In genomic region chr14:94689985-94690400, GRCh38 we compare ENCODE assay signal across 14 cellular contexts.
DNase-seq lines count a peak whose midpoint lies in the region; ATAC-seq, FAIRE-seq and TF ChIP-seq lines count a peak whose summit lies in the region.
"Had no signal": no experiment of that assay in that cellular context is flagged by ENCODE, and none has a peak within 500 bp of the region (broad histone marks: within the 10 kb centered on the region; RNA-seq: fewer than 3 reads in every experiment).

No MANE protein-coding gene starts in this region.

- peak overlapping the region; percentile 77 for H3K4me2 ChIP-seq in A549
- peak overlapping the region; percentile 78 for H3K4me2 ChIP-seq in astrocyte (ENCODE audit: low read length)

- no peak for TF ChIP-seq RAD21 in A549 (conservative IDR thresholded peaks at IDR 0.05 in 1 of 2, IDR thresholded peaks at IDR 0.05 in 1 of 2)

- peak; percentile 26 to 39; a peak in 4 of 6 replicates for ATAC-seq in A549
- ATAC-seq in HG03342 (IDR thresholded peaks at IDR 0.05; ENCODE audit: unreplicated experiment) = no peak
- ATAC-seq in GM18511 (IDR thresholded peaks at IDR 0.05; ENCODE audit: unreplicated experiment) = no peak

- H3K36me3 Mint-ChIP-seq in astrocyte (ENCODE audit: low read depth, unreplicated experiment) (no peaks in the 10 kb centered on the region), nephron progenitor cell (ENCODE audit: low read depth) (no peaks in the 10 kb centered on the region)
- H3K36me3 Mint-ChIP-seq: activated naive CD4-positive, alpha-beta T cell treated with anti-CD3 and anti-CD28 coated beads, Interleukin-2, amount 50 U/mL, for 24 hours had no signal

- H3K4me1 ChIP-seq in A549 = 0 out of 3 replicates have a peak, but pooled peaks cover 3% of the 10 kb centered on the region
- H3K4me1 ChIP-seq in HUES6 (ENCODE audit: control insufficient read depth, insufficient read depth, low read length) = peaks cover 14% of the 10 kb centered on the region
- H3K4me1 ChIP-seq in astrocyte (ENCODE audit: insufficient read depth, low read length) = peaks cover 4% of the 10 kb centered on the region
- H3K4me1 ChIP-seq: prostate gland, uterus had no signal

- H3K27ac Mint-ChIP-seq in astrocyte (ENCODE audit: unreplicated experiment) = no peak overlapping the region
- H3K27ac Mint-ChIP-seq in nephron progenitor cell = no peak overlapping the region
- H3K27ac Mint-ChIP-seq: activated naive CD4-positive, alpha-beta T cell treated with anti-CD3 and anti-CD28 coated beads, Interleukin-2, amount 50 U/mL, for 24 hours had no signal

- WGBS in A549 (ENCODE audit: missing lambda C conversion rate) = 82% methylated on average over 18 of the region's 18 CpGs

- no peak overlapping the region for H3K4me3 Mint-ChIP-seq in astrocyte (ENCODE audit: unreplicated experiment)
- H3K4me3 Mint-ChIP-seq in nephron progenitor cell = peak overlapping the region; percentile 64
- H3K4me3 Mint-ChIP-seq: activated naive CD4-positive, alpha-beta T cell treated with anti-CD3 and anti-CD28 coated beads, Interleukin-2, amount 50 U/mL, for 24 hours had no signal

- POLR2A ChIA-PET in A549 (lab: Yijun Ruan, JAX) = no interaction called here

- H3K4me1 Mint-ChIP-seq in astrocyte (ENCODE audit: low read depth, unreplicated experiment) = no peaks in the 10 kb centered on the region
- H3K4me1 Mint-ChIP-seq in nephron progenitor cell = peaks cover 18% of the 10 kb centered on the region
- H3K4me1 Mint-ChIP-seq: activated naive CD4-positive, alpha-beta T cell treated with anti-CD3 and anti-CD28 coated beads, Interleukin-2, amount 50 U/mL, for 24 hours had no signal

- H3K27ac ChIP-seq in A549 (peak overlapping the region; percentile 62 to 72; a peak in 5 of 6 replicates), HUES6 (ENCODE audit: low read depth, low read length) (no peak overlapping the region), astrocyte (ENCODE audit: low read depth, low read length) (no peak overlapping the region)
- H3K27ac ChIP-seq: body of pancreas, epithelial cell of prostate, prostate gland, uterus had no signal

- no peak for DNase-seq in A549 (ENCODE audit: low read depth in 1 of 2, low spot score in 1 of 2)
- no peak for DNase-seq in astrocyte (ENCODE audit: low read depth)
- DNase-seq in nephron progenitor cell = no peak
- no peak for DNase-seq in NCI-H1048 (lab: John Stamatoyannopoulos, UW)
- DNase-seq in midbrain (lab: John Stamatoyannopoulos, UW) = no peak

- TF ChIP-seq CTCF in A549 (IDR thresholded peaks at IDR 0.05) = no peak
- no peak for TF ChIP-seq CTCF in astrocyte (IDR thresholded peaks at IDR 0.05; ENCODE audit: insufficient read depth, low read depth, low read length)
- no peak for TF ChIP-seq CTCF in nephron progenitor cell (IDR thresholded peaks at IDR 0.05)

- no peaks in the 10 kb centered on the region for H3K79me2 ChIP-seq in astrocyte (ENCODE audit: insufficient read depth, low read length)

- TF ChIP-seq POLR2A in A549 (IDR thresholded peaks at IDR 0.05; ENCODE audit: low read length) = no peak

- H3K9me3 Mint-ChIP-seq in astrocyte (ENCODE audit: unreplicated experiment) (no peaks in the 10 kb centered on the region), nephron progenitor cell (peaks cover 4% of the 10 kb centered on the region)
- H3K9me3 Mint-ChIP-seq: activated naive CD4-positive, alpha-beta T cell treated with anti-CD3 and anti-CD28 coated beads, Interleukin-2, amount 50 U/mL, for 24 hours had no signal

- H2AFZ ChIP-seq in astrocyte (ENCODE audit: low read depth, low read length) = peak overlapping the region; percentile 83

- no peaks in the 10 kb centered on the region for H4K20me1 ChIP-seq in astrocyte (ENCODE audit: insufficient read depth, low read length)

- H3K9ac ChIP-seq in HUES6 (ENCODE audit: low read length) (no peak overlapping the region), astrocyte (ENCODE audit: low read length) (peak overlapping the region; percentile 57)

- no peak for FAIRE-seq in A549 (lab: Jason Lieb, UNC)
- FAIRE-seq in astrocyte (lab: Jason Lieb, UNC) = no peak
- FAIRE-seq: frontal cortex had no signal

- no peak for TF ChIP-seq EP300 in A549 (IDR thresholded peaks at IDR 0.05)

- H3K27me3 ChIP-seq in HUES6 (ENCODE audit: control insufficient read depth, insufficient read depth, low read length) = peaks cover 15% of the 10 kb centered on the region
- no peaks in the 10 kb centered on the region for H3K27me3 ChIP-seq in astrocyte (ENCODE audit: insufficient read depth, low read length)
- H3K27me3 ChIP-seq: body of pancreas, uterus had no signal

- CTCF ChIA-PET in A549 (lab: Yijun Ruan, JAX) = interaction anchor here (0.7 to 5.4 kb wide), 47 partner anchors 9 to 762 kb away, joined by 3 to 45 read pairs (median 4); no protein-coding TSS in a partner anchor

- H3K9me3 ChIP-seq in A549 = no peaks in the 10 kb centered on the region
- H3K9me3 ChIP-seq in HUES6 (ENCODE audit: control insufficient read depth, insufficient read depth, low read depth, low read length) = no peaks in the 10 kb centered on the region
- no peaks in the 10 kb centered on the region for H3K9me3 ChIP-seq in astrocyte (ENCODE audit: insufficient read depth, low read depth, low read length)
- H3K9me3 ChIP-seq: body of pancreas, prostate gland, uterus had no signal

- no peak overlapping the region for H3K4me3 ChIP-seq in A549
- H3K4me3 ChIP-seq in HUES6 (ENCODE audit: low read depth, low read length) = peak overlapping the region; percentile 16; the same call in 1 of the 2 replicates
- H3K4me3 ChIP-seq in astrocyte (ENCODE audit: insufficient read depth, low read depth, low read length) = no peak overlapping the region
- H3K4me3 ChIP-seq: body of pancreas, prostate gland, uterus had no signal

- H3K27me3 Mint-ChIP-seq in astrocyte (ENCODE audit: low read depth, unreplicated experiment) = peaks cover 36% of the 10 kb centered on the region
- H3K27me3 Mint-ChIP-seq in nephron progenitor cell (ENCODE audit: low read depth, poor library complexity) = peaks cover 30% of the 10 kb centered on the region

- H3K36me3 ChIP-seq in HUES6 (ENCODE audit: control insufficient read depth, insufficient read depth, low read length) (no peaks in the 10 kb centered on the region), astrocyte (ENCODE audit: insufficient read depth, low read length) (no peaks in the 10 kb centered on the region)
- H3K36me3 ChIP-seq: prostate gland, uterus had no signal

TF ChIP-seq in A549, 52 proteins besides CTCF, POLR2A, EP300 and RAD21:
- TF ChIP-seq, protein P1, sequence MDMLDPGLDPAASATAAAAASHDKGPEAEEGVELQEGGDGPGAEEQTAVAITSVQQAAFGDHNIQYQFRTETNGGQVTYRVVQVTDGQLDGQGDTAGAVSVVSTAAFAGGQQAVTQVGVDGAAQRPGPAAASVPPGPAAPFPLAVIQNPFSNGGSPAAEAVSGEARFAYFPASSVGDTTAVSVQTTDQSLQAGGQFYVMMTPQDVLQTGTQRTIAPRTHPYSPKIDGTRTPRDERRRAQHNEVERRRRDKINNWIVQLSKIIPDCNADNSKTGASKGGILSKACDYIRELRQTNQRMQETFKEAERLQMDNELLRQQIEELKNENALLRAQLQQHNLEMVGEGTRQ (IDR thresholded peaks at IDR 0.05) = no peak
- TF ChIP-seq REST (IDR thresholded peaks at IDR 0.05) (no peak), POLR2AphosphoS2 (conservative IDR thresholded peaks at IDR 0.05; ENCODE audit: low read length) (no peak), SMC3 (IDR thresholded peaks at IDR 0.05) (no peak), CBX2 (IDR thresholded peaks at IDR 0.05; ENCODE audit: borderline replicate concordance, low read depth) (no peak), CEBPB (IDR thresholded peaks at IDR 0.05) (no peak), FOSL2 (IDR thresholded peaks at IDR 0.05) (no peak), FOSL2 (CRISPR knock-in tag; IDR thresholded peaks at IDR 0.05) (no peak), MAZ (IDR thresholded peaks at IDR 0.05; ENCODE audit: borderline replicate concordance, low read depth, low read length) (no peak), MAX (IDR thresholded peaks at IDR 0.05) (no peak), BCL3 (IDR thresholded peaks at IDR 0.05) (no peak), HEYL (CRISPR knock-in tag; IDR thresholded peaks at IDR 0.05) (no peak)

Comparison
In these comparisons a context has a peak if more than half of its experiments do, and no peak if none do; other contexts are left out.
1. ATAC-seq: peak in A549 (2 of 2); none in HG03342 (single experiment) and GM18511 (single experiment).
2. H3K27ac ChIP-seq: peak in A549 (2 of 2); none in HUES6 (single experiment) and astrocyte (single experiment).